ENCODE assay signal across 8 cellular contexts in genomic region chr7:140175221-140176218, GRCh38. TPM values are rescaled to one million over a fixed set of nuclear protein-coding genes. Genes with fewer than 3 reads are reported as not detected.
DNase-seq lines count a peak whose midpoint lies in the region; ATAC-seq lines count a peak whose summit lies in the region.

No MANE protein-coding gene starts in this region.

- peaks cover 11% of the 10 kb centered on the region for H3K36me3 Mint-ChIP-seq in activated CD8-positive, alpha-beta memory T cell treated with anti-CD3 and anti-CD28 coated beads, Interleukin-2, amount 10 ng/mL, durations not matched to agents 7 days and 5 days

- H3K4me3 ChIP-seq in endocrine pancreas (ENCODE audit: control insufficient read depth, insufficient read depth, low read length) (peak overlapping the region; percentile 67), mesenchymal stem cell (ENCODE audit: insufficient read depth in 1 of 2, low read depth in 1 of 2, low read length in 2 of 2) (peak overlapping the region; percentile 75 to 81)

- WGBS in mesenchymal stem cell = 0% methylated on average over 56 of the region's 83 CpGs

- H3K36me3 ChIP-seq in endocrine pancreas (ENCODE audit: control insufficient read depth, insufficient read depth, low read length) (no peaks in the 10 kb centered on the region), mesenchymal stem cell (ENCODE audit: control insufficient read depth in 1 of 2, insufficient read depth in 2 of 2, low read depth in 1 of 2, low read length in 2 of 2) (peaks cover 0 to 3% of the 10 kb centered on the region in 2 experiments)

- H3K9me3 ChIP-seq in endocrine pancreas (ENCODE audit: control insufficient read depth, low read length) = no peaks in the 10 kb centered on the region
- H3K9me3 ChIP-seq in mesenchymal stem cell (ENCODE audit: control insufficient read depth, low read length) = no peaks in the 10 kb centered on the region

- H2BK12ac ChIP-seq in mesenchymal stem cell (ENCODE audit: low read length in 2 of 2) = no peak overlapping the region

- H3K18ac ChIP-seq in mesenchymal stem cell (ENCODE audit: low read depth in 1 of 2, low read length in 2 of 2) = peak overlapping the region; percentile 62 to 70

- H4K8ac ChIP-seq in mesenchymal stem cell (ENCODE audit: low read length) = no peak overlapping the region

- H3K27ac ChIP-seq in mesenchymal stem cell (ENCODE audit: low read length, poor library complexity, severe bottlenecking) = peak overlapping the region; percentile 77

- ATAC-seq in GM21381 (IDR thresholded peaks at IDR 0.05; ENCODE audit: unreplicated experiment) = peak; percentile 43
- peak; percentile 64 for ATAC-seq in activated CD8-positive, alpha-beta memory T cell treated with anti-CD3 and anti-CD28 coated beads, Interleukin-2, amount 10 ng/mL, durations not matched to agents 7 days and 5 days

- peak overlapping the region; percentile 100 for H3K4me2 ChIP-seq in mesenchymal stem cell (ENCODE audit: low read length, poor library complexity, severe bottlenecking)

- H2BK15ac ChIP-seq in mesenchymal stem cell (ENCODE audit: low read depth, poor library complexity, severe bottlenecking) = peak overlapping the region; percentile 52

- H3K79me1 ChIP-seq in mesenchymal stem cell (replicated peaks; ENCODE audit: low read length, poor library complexity, severe bottlenecking) = peaks cover 9% of the 10 kb centered on the region

- H3K27me3 ChIP-seq in endocrine pancreas (ENCODE audit: control insufficient read depth, insufficient read depth, low read length) (no peaks in the 10 kb centered on the region), mesenchymal stem cell (ENCODE audit: control insufficient read depth in 1 of 2, insufficient read depth in 1 of 2, low read length in 2 of 2) (peaks cover 0 to 15% of the 10 kb centered on the region in 2 experiments)

- CTCF ChIA-PET in activated CD8-positive, alpha-beta memory T cell treated with anti-CD3 and anti-CD28 coated beads, Interleukin-2, amount 10 ng/mL, durations not matched to agents 7 days and 5 days (lab: Charles Lee) = interaction anchor here (1.0 to 2.5 kb wide), 7 partner anchors 36 to 152 kb away, joined by 3 to 14 read pairs (median 4); no protein-coding TSS in a partner anchor

- no peak overlapping the region for H4K91ac ChIP-seq in mesenchymal stem cell (ENCODE audit: low read length)

- DNase-seq in COLO829 (ENCODE audit: low spot score) (peak; percentile 96), HUDEP-2 (lab: John Stamatoyannopoulos, UW; ENCODE audit: unreplicated experiment in 76 of 76) (peak in 75 of 76 experiments; percentile 11 to 92 (median 78)), NOMO-1 treated with DMSO at 0.1 percent for 48 hours (lab: John Stamatoyannopoulos, UW; ENCODE audit: unreplicated experiment) (peak; percentile 74), mesenchymal stem cell (peak; percentile 97)
- DNase-seq in activated CD8-positive, alpha-beta memory T cell treated with anti-CD3 and anti-CD28 coated beads, Interleukin-2, amount 10 ng/mL, durations not matched to agents 7 days and 5 days = peak; percentile 96
- DNase-seq in stimulated activated CD8-positive, alpha-beta memory T cell treated with anti-CD3 and anti-CD28 coated beads, Interleukin-12 subunit alpha, Interleukin-12 subunit beta, amount 100 ng/mL, for 24 hours (ENCODE audit: extremely low read depth) = peak; percentile 75

- H3K4me1 ChIP-seq in endocrine pancreas (ENCODE audit: control insufficient read depth, insufficient read depth, low read length) (peaks cover 11% of the 10 kb centered on the region), mesenchymal stem cell (ENCODE audit: control insufficient read depth, insufficient read depth, low read depth, low read length) (no peaks in the 10 kb centered on the region)

- no peak overlapping the region for H2BK120ac ChIP-seq in mesenchymal stem cell (ENCODE audit: low read depth, low read length)

- H2BK5ac ChIP-seq in mesenchymal stem cell (ENCODE audit: low read depth, low read length, poor library complexity, severe bottlenecking) = no peak overlapping the region

- H3K4ac ChIP-seq in mesenchymal stem cell (ENCODE audit: low read depth in 1 of 2, low read length in 2 of 2) = peak overlapping the region in 1 of 2 experiments; percentile 75

- peak overlapping the region; percentile 74 for H3K4me3 Mint-ChIP-seq in activated CD8-positive, alpha-beta memory T cell treated with anti-CD3 and anti-CD28 coated beads, Interleukin-2, amount 10 ng/mL, durations not matched to agents 7 days and 5 days

- peaks cover 2% of the 10 kb centered on the region for H3K9me3 Mint-ChIP-seq in activated CD8-positive, alpha-beta memory T cell treated with anti-CD3 and anti-CD28 coated beads, Interleukin-2, amount 10 ng/mL, durations not matched to agents 7 days and 5 days (ENCODE audit: low read depth)

- peak overlapping the region; percentile 67 for H3K27ac Mint-ChIP-seq in activated CD8-positive, alpha-beta memory T cell treated with anti-CD3 and anti-CD28 coated beads, Interleukin-2, amount 10 ng/mL, durations not matched to agents 7 days and 5 days

- peaks cover 38% of the 10 kb centered on the region for H3K4me1 Mint-ChIP-seq in activated CD8-positive, alpha-beta memory T cell treated with anti-CD3 and anti-CD28 coated beads, Interleukin-2, amount 10 ng/mL, durations not matched to agents 7 days and 5 days

- H3K27me3 Mint-ChIP-seq in activated CD8-positive, alpha-beta memory T cell treated with anti-CD3 and anti-CD28 coated beads, Interleukin-2, amount 10 ng/mL, durations not matched to agents 7 days and 5 days = peaks cover 18% of the 10 kb centered on the region

- H3K9ac ChIP-seq in endocrine pancreas (ENCODE audit: control insufficient read depth, insufficient read depth, low read length) (peak overlapping the region; percentile 95), mesenchymal stem cell (ENCODE audit: low read length) (peak overlapping the region; percentile 97)

- H2AK5ac ChIP-seq in mesenchymal stem cell (ENCODE audit: low read length, severe bottlenecking) = no peak overlapping the region

- peak overlapping the region; percentile 63 for H2AFZ ChIP-seq in mesenchymal stem cell (ENCODE audit: low read depth, low read length)

- H3K14ac ChIP-seq in mesenchymal stem cell (ENCODE audit: low read length in 2 of 2) = peak overlapping the region in 1 of 2 experiments; percentile 55

- H3K23ac ChIP-seq in mesenchymal stem cell (ENCODE audit: low read length in 2 of 2) = no peak overlapping the region

RNA-seq across cellular contexts. Expression of gene KDM7A, which starts 1.3 kb away (rescaled TPM):
- total RNA-seq in activated CD8-positive, alpha-beta memory T cell treated with anti-CD3 and anti-CD28 coated beads, Interleukin-2, amount 10 ng/mL, durations not matched to agents 7 days and 5 days = 10 to 100 TPM in 1 of 2 experiments, 1 to 10 TPM in 1; 7.3 to 13.1 TPM
- polyA plus RNA-seq in mesenchymal stem cell (2013, experiment 1 of 2) = 1.7 TPM
- polyA plus RNA-seq in mesenchymal stem cell (2013, experiment 2 of 2) = 1.5 TPM

Comparison
In these comparisons a context has a peak if more than half of its experiments do, and no peak if none do; other contexts are left out.
1. Peak in every context shown above with its lines: DNase-seq, ATAC-seq, H3K4me3 ChIP-seq and H3K27ac ChIP-seq.